In genomic region chr18:8081872-8082553, GRCh38 we compare ENCODE assay signal across 20 cellular contexts.
A peak's percentile ranks its signal among the peaks of the same experiment; 100 is the strongest.
DNase-seq lines count a peak whose midpoint lies in the region; ATAC-seq and TF ChIP-seq lines count a peak whose summit lies in the region.
"Had no signal": no experiment of that assay in that cellular context is flagged by ENCODE, and none has a peak within 500 bp of the region (broad histone marks: within the 10 kb centered on the region; RNA-seq: fewer than 3 reads in every experiment).

No MANE protein-coding gene starts in this region.

- no peak for DNase-seq in left ventricle myocardium superior
- no peak for DNase-seq in Right ventricle myocardium superior
- peak; percentile 7 for DNase-seq in NCI-H2081 treated with DMSO at 0.1 percent for 48 hours (lab: John Stamatoyannopoulos, UW)
- peak; percentile 5 to 12 for DNase-seq in SHP77 (lab: John Stamatoyannopoulos, UW)
- peak in 1 of 2 donors; percentile 79 for DNase-seq in upper lobe of left lung
- DNase-seq in retina, result no peak
- DNase-seq in activated T-cell treated with anti-CD3 and anti-CD28 coated beads, Interleukin-2, amount 50 U/mL, for 48 hours, result no peak
- no peak for DNase-seq in T-helper 17 cell
- DNase-seq: activated CD4-positive, alpha-beta T cell treated with anti-CD3 and anti-CD28 coated beads, Interleukin-2, amount 10 ng/mL, durations not matched to agents 24 days and 14 days; activated effector memory CD4-positive, alpha-beta T cell treated with anti-CD3 and anti-CD28 coated beads, Interleukin-2, amount 50 U/mL, for 16 hours; CD4-positive, CD25-positive, alpha-beta regulatory T cell; central memory CD4-positive, alpha-beta T cell; DND-41; gastrocnemius medialis; kidney; NCI-H2227 treated with DMSO at 0.1 percent for 48 hours; psoas muscle; T-cell had no signal

- peak in 1 of 4 donors; percentile 72 for TF ChIP-seq EP300 in upper lobe of left lung (IDR thresholded peaks at IDR 0.05)

- peaks cover 16 to 29% (median 19%) of the 10 kb centered on the region in 4 donors for H3K4me1 ChIP-seq in upper lobe of left lung
- H3K4me1 ChIP-seq: HAP-1, psoas muscle had no signal

- H3K4me1 Mint-ChIP-seq in T-helper 17 cell, result no peaks in the 10 kb centered on the region
- H3K4me1 Mint-ChIP-seq: activated CD4-positive, alpha-beta T cell treated with anti-CD3 and anti-CD28 coated beads, Interleukin-2, amount 10 ng/mL, durations not matched to agents 24 days and 14 days; CD4-positive, CD25-positive, alpha-beta regulatory T cell; T-cell had no signal

- peak overlapping the region in 3 of 4 donors; percentile 30 to 71 (median 37) for H3K27ac ChIP-seq in upper lobe of left lung
- H3K27ac ChIP-seq: psoas muscle had no signal

- H3K9me3 ChIP-seq in upper lobe of left lung (no peaks in the 10 kb centered on the region), T-helper 17 cell (ENCODE audit: control insufficient read depth, low read length, poor library complexity, severe bottlenecking) (no peaks in the 10 kb centered on the region)
- H3K9me3 ChIP-seq: gastrocnemius medialis, HAP-1, psoas muscle had no signal

- no peak overlapping the region for H3K27ac Mint-ChIP-seq in T-helper 17 cell
- H3K27ac Mint-ChIP-seq: activated CD4-positive, alpha-beta T cell treated with anti-CD3 and anti-CD28 coated beads, Interleukin-2, amount 10 ng/mL, durations not matched to agents 24 days and 14 days; CD4-positive, CD25-positive, alpha-beta regulatory T cell; T-cell had no signal

- H3K4me3 Mint-ChIP-seq in T-helper 17 cell, result no peak overlapping the region
- H3K4me3 Mint-ChIP-seq: activated CD4-positive, alpha-beta T cell treated with anti-CD3 and anti-CD28 coated beads, Interleukin-2, amount 10 ng/mL, durations not matched to agents 24 days and 14 days; CD4-positive, CD25-positive, alpha-beta regulatory T cell; neural crest cell; T-cell had no signal

- intact Hi-C loops in left ventricle myocardium superior (cut with micrococcal nuclease), result loop anchor here (10.0 kb wide), 1 partner anchor 303 kb away; no protein-coding TSS in a partner anchor
- intact Hi-C loops in Right ventricle myocardium superior (cut with DNase I), result no loop called here

- peak; percentile 62 for ATAC-seq in left ventricle myocardium superior
- no peak for ATAC-seq in Right ventricle myocardium superior (ENCODE audit: poor library complexity)
- peak in 1 of 2 donors; percentile 26 for ATAC-seq in upper lobe of left lung (ENCODE audit: low FRiP score in 2 of 2)
- ATAC-seq in T-helper 17 cell, result no peak
- ATAC-seq: gastrocnemius medialis, psoas muscle, T-cell had no signal

- no peak for TF ChIP-seq POLR2A in upper lobe of left lung (IDR thresholded peaks at IDR 0.05)

- H3K36me3 Mint-ChIP-seq in T-helper 17 cell (ENCODE audit: low read depth), result no peaks in the 10 kb centered on the region
- H3K36me3 Mint-ChIP-seq: CD4-positive, CD25-positive, alpha-beta regulatory T cell; T-cell had no signal

- no peaks in the 10 kb centered on the region for H3K27me3 ChIP-seq in upper lobe of left lung
- H3K27me3 ChIP-seq: gastrocnemius medialis had no signal

- TF ChIP-seq CTCF in upper lobe of left lung (IDR thresholded peaks at IDR 0.05), result no peak

- 35 to 50% methylated on average over 3 of the region's 3 CpGs for WGBS in upper lobe of left lung, 2 donors

- H3K36me3 ChIP-seq in upper lobe of left lung, result peaks cover 0 to 9% (median 0%) of the 10 kb centered on the region in 4 donors
- H3K36me3 ChIP-seq: gastrocnemius medialis, HAP-1 had no signal

- H3K27me3 Mint-ChIP-seq in T-helper 17 cell, result no peaks in the 10 kb centered on the region
- H3K27me3 Mint-ChIP-seq: activated CD4-positive, alpha-beta T cell treated with anti-CD3 and anti-CD28 coated beads, Interleukin-2, amount 10 ng/mL, durations not matched to agents 24 days and 14 days; CD4-positive, CD25-positive, alpha-beta regulatory T cell had no signal

- no peak overlapping the region for H3K4me3 ChIP-seq in upper lobe of left lung
- H3K4me3 ChIP-seq: gastrocnemius medialis, HAP-1, psoas muscle had no signal

Comparison
In these comparisons a context has a peak if more than half of its experiments do, and no peak if none do; other contexts are left out.
1. DNase-seq: peak in NCI-H2081 treated with DMSO at 0.1 percent for 48 hours (single experiment) and SHP77 (2 of 2); none in left ventricle myocardium superior (single experiment), Right ventricle myocardium superior (single experiment), retina (single experiment), activated T-cell treated with anti-CD3 and anti-CD28 coated beads, Interleukin-2, amount 50 U/mL, for 48 hours (0 of 2) and T-helper 17 cell (0 of 3).